ENCODE assay signal across 9 cellular contexts in the genomic region with DNA sequence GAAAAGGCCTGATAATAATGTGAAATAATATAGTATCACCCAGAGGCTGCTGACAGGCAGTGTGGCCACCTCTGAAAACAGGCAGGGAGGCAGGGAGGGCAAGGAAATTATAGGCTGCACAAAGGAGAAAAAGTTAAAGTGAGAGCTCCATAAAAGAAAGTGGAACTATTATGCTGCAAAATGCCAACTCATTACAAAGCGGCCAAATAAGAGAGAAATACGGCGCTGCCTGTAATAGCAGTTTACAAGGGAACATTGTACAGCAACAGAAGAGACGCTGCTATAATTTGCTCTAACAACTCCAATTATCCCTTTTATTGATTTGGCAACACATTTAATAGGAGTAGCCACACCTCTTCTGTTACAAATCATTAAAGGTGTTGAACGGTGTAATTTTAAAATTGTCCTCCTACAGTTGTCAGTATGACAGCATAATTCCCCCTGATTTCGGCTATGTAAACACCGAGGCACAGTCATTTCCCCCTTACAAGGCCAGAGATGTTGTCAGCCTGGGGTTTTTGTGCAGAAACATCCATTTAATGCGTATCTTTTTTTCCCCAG.
DNase-seq lines count a peak whose midpoint lies in the region; ATAC-seq and TF ChIP-seq lines count a peak whose summit lies in the region.
"Had no signal": no experiment of that assay in that cellular context is flagged by ENCODE, and none has a peak within 500 bp of the region (broad histone marks: within the 10 kb centered on the region; RNA-seq: fewer than 3 reads in every experiment).

No MANE protein-coding gene starts in this region.

- H3K27ac ChIP-seq in uterus (peak overlapping the region; percentile 19 to 58), SJCRH30 (no peak overlapping the region)

- ATAC-seq in left colon = peak; percentile 75
- no peak for ATAC-seq in HG03135 (IDR thresholded peaks at IDR 0.05; ENCODE audit: unreplicated experiment)
- ATAC-seq: HCT116 had no signal

- TF ChIP-seq CTCF in WI38 (IDR thresholded peaks at IDR 0.05; ENCODE audit: low read depth, low read length) = no peak
- TF ChIP-seq CTCF in uterus (IDR thresholded peaks at IDR 0.05) = no peak

- DNase-seq in AML-193 (lab: John Stamatoyannopoulos, UW) (peak; percentile 43 to 53), HAP-1 (ENCODE audit: low spot score in 2 of 2) (peak; percentile 33 to 64), left colon (no peak), uterus (no peak), SJCRH30 (no peak), posterior vena cava (ENCODE audit: low spot score) (no peak)

- H3K27me3 ChIP-seq in HAP-1 (ENCODE audit: low read depth) (no peaks in the 10 kb centered on the region), uterus (no peaks in the 10 kb centered on the region), SJCRH30 (peaks cover 8% of the 10 kb centered on the region)

- H3K4me3 ChIP-seq in HAP-1 (no peak overlapping the region), WI38 (ENCODE audit: low read depth, low read length) (peak overlapping the region; percentile 29; the same call in 1 of the 2 replicates), uterus (peak overlapping the region; percentile 19 to 45), SJCRH30 (no peak overlapping the region)

- intact Hi-C loops in left colon (cut with DNase I, micrococcal nuclease) = no loop called here
- intact Hi-C loops in uterus (cut with DNase I; ENCODE audit: low total_unique reads) = no loop called here
- intact Hi-C loops in posterior vena cava (cut with DNase I) = no loop called here

- H3K36me3 ChIP-seq in HAP-1 (replicated peaks) (no peaks in the 10 kb centered on the region), uterus (no peaks in the 10 kb centered on the region), SJCRH30 (no peaks in the 10 kb centered on the region)

- H3K4me1 ChIP-seq in HAP-1 = peaks cover 33% of the 10 kb centered on the region
- no peaks in the 10 kb centered on the region for H3K4me1 ChIP-seq in uterus
- H3K4me1 ChIP-seq in SJCRH30 = no peaks in the 10 kb centered on the region

- H3K9me3 ChIP-seq in HAP-1 (no peaks in the 10 kb centered on the region), uterus (no peaks in the 10 kb centered on the region), SJCRH30 (replicated peaks) (no peaks in the 10 kb centered on the region)

- in situ Hi-C loops in HAP-1 (cut with MboI; ENCODE audit: low sequenced_read_pairs) = no loop called here

- no peak for TF ChIP-seq POLR2A in uterus (IDR thresholded peaks at IDR 0.05)

Comparison
In these comparisons a context has a peak if more than half of its experiments do, and no peak if none do; other contexts are left out.
1. DNase-seq: peak in AML-193 (2 of 2) and HAP-1 (2 of 2); none in left colon (0 of 2), uterus (0 of 2), SJCRH30 (0 of 2) and posterior vena cava (single experiment).
2. H3K4me3 ChIP-seq: peak in WI38 (single experiment) and uterus (2 of 2); none in HAP-1 (single experiment) and SJCRH30 (single experiment).